ENCODE assay signal across 14 cellular contexts in genomic region chr19:34692541-34692940, GRCh38. TPM values are rescaled to one million over a fixed set of nuclear protein-coding genes. Genes with fewer than 3 reads are reported as not detected.
"Had no signal": no experiment of that assay in that cellular context is flagged by ENCODE, and none has a peak within 500 bp of the region (broad histone marks: within the 10 kb centered on the region; RNA-seq: fewer than 3 reads in every experiment).

No MANE protein-coding gene starts in this region.

- H3K9me3 ChIP-seq: thyroid gland had no signal

- H3K4me3 ChIP-seq: cardiac muscle cell, mucosa of descending colon, thyroid gland had no signal

- H3K27me3 ChIP-seq: cardiac muscle cell, thyroid gland had no signal

- H3K36me3 ChIP-seq: cardiac muscle cell, thyroid gland had no signal

- H3K4me1 ChIP-seq: thyroid gland had no signal

- DNase-seq: activated CD4-positive, alpha-beta memory T cell treated with anti-CD3 and anti-CD28 coated beads, Interleukin-2, amount 10 ng/mL, durations not matched to agents 7 days and 5 days; activated CD4-positive, alpha-beta T cell treated with anti-CD3 and anti-CD28 coated beads for 4 hours; activated CD8-positive, alpha-beta memory T cell treated with anti-CD3 and anti-CD28 coated beads, Interleukin-2, amount 10 ng/mL, durations not matched to agents 7 days and 5 days; foreskin fibroblast; mesenchymal stem cell; mucosa of descending colon; naive B cell; stimulated activated CD4-positive, alpha-beta T cell treated with anti-CD3 and anti-CD28 coated beads, Interleukin-12 subunit alpha, Interleukin-12 subunit beta, amount 100 ng/mL, for 4 hours; stimulated activated CD4-positive, alpha-beta T cell treated with anti-CD3 and anti-CD28 coated beads, Interleukin-1b, Interleukin-23, amount 100 ng/mL, for 48 hours; stimulated activated naive CD4-positive, alpha-beta T cell treated with Interleukin-2 at 50 U/mL for 16 hours; thyroid gland had no signal

- ATAC-seq: activated CD8-positive, alpha-beta memory T cell treated with anti-CD3 and anti-CD28 coated beads, Interleukin-2, amount 10 ng/mL, durations not matched to agents 7 days and 5 days; mucosa of descending colon had no signal

- H3K27ac ChIP-seq: cardiac muscle cell, epithelial cell of prostate, thyroid gland had no signal

RNA-seq across cellular contexts. Expression of gene SCGB2B2, which starts 15.6 kb away (rescaled TPM):
- total RNA-seq: neural crest cell had no signal
